Comparison of ENCODE assay signal across 1 cellular context in the genomic region with DNA sequence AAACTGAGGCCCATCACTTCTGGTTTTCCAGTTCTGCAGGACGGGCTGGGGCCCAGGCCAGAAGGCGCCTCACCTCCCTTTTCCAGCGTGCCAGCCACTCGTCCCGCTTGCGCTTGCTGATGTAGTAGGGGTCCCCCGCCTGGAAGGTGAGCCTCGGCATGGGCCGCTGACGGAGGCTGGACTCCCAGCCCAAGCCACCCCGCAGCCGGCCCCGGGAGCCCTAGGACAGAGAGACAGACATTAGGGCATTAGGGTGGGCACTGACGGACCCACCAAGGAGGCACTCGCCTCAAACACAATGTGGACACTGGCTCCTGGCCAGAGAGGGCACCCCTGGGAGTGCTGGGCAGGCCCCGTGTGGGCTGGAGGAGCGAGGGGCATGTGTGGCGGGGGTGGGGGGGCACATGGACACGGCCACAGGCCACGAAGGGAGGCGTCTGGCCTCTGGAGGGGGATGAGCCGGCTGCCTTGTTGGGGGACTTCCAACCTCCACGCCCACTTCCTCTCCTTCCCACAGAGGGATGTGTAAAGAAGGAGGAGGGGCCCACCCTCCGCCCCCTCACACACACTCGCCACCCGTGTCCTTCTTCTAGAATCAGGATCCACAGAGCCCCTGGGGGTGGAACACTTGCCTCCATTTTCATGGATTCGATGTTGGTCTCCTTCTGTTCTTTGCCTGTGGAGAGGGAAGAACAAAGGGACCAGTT.
TF ChIP-seq lines count a peak whose summit lies in the region.

No MANE protein-coding gene starts in this region.

TF ChIP-seq in GM12878, 131 proteins besides CTCF, POLR2A, EP300 and RAD21 (continued from another document and continues in another):
- TF ChIP-seq, protein P1, sequence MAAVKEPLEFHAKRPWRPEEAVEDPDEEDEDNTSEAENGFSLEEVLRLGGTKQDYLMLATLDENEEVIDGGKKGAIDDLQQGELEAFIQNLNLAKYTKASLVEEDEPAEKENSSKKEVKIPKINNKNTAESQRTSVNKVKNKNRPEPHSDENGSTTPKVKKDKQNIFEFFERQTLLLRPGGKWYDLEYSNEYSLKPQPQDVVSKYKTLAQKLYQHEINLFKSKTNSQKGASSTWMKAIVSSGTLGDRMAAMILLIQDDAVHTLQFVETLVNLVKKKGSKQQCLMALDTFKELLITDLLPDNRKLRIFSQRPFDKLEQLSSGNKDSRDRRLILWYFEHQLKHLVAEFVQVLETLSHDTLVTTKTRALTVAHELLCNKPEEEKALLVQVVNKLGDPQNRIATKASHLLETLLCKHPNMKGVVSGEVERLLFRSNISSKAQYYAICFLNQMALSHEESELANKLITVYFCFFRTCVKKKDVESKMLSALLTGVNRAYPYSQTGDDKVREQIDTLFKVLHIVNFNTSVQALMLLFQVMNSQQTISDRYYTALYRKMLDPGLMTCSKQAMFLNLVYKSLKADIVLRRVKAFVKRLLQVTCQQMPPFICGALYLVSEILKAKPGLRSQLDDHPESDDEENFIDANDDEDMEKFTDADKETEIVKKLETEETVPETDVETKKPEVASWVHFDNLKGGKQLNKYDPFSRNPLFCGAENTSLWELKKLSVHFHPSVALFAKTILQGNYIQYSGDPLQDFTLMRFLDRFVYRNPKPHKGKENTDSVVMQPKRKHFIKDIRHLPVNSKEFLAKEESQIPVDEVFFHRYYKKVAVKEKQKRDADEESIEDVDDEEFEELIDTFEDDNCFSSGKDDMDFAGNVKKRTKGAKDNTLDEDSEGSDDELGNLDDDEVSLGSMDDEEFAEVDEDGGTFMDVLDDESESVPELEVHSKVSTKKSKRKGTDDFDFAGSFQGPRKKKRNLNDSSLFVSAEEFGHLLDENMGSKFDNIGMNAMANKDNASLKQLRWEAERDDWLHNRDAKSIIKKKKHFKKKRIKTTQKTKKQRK (IDR thresholded peaks at IDR 0.05; ENCODE audit: low read depth, low read length) = no peak
- TF ChIP-seq ZNF384 (IDR thresholded peaks at IDR 0.05; ENCODE audit: borderline replicate concordance, low read depth, low read length) (no peak), MEF2B (IDR thresholded peaks at IDR 0.05; ENCODE audit: partially characterized antibody, poor library complexity, severe bottlenecking) (no peak), JUNB (IDR thresholded peaks at IDR 0.05) (no peak), RUNX3 (IDR thresholded peaks at IDR 0.05; ENCODE audit: low read length) (peak; percentile 66), POLR2AphosphoS5 (IDR thresholded peaks at IDR 0.05; ENCODE audit: low read length) (no peak), FOXK2 (IDR thresholded peaks at IDR 0.05) (no peak), WRNIP1 (IDR thresholded peaks at IDR 0.05; ENCODE audit: borderline replicate concordance, low read depth, low read length) (no peak), BCL11A (IDR thresholded peaks at IDR 0.05; ENCODE audit: low read depth, low read length) (0 out of 2 replicates have a peak, but pooled peaks have one; percentile 22), ZNF207 (IDR thresholded peaks at IDR 0.05; ENCODE audit: borderline replicate concordance) (no peak), POLR2AphosphoS2 (IDR thresholded peaks at IDR 0.05; ENCODE audit: low read depth, low read length) (no peak), TCF12 (IDR thresholded peaks at IDR 0.05; ENCODE audit: low read depth, low read length) (0 out of 2 replicates have a peak, but pooled peaks have one; percentile 49), CREB1 (IDR thresholded peaks at IDR 0.05; ENCODE audit: low read depth) (0 out of 2 replicates have a peak, but pooled peaks have one; percentile 7), CEBPB (IDR thresholded peaks at IDR 0.05; ENCODE audit: borderline replicate concordance in 1 of 2, low read depth in 2 of 2, low read length in 2 of 2) (no peak), TCF7 (IDR thresholded peaks at IDR 0.05; ENCODE audit: borderline replicate concordance) (no peak), CBX5 (IDR thresholded peaks at IDR 0.05; ENCODE audit: low read depth) (no peak), POU2F2 (IDR thresholded peaks at IDR 0.05; ENCODE audit: borderline replicate concordance, low read depth, low read length) (no peak), SPI1 (IDR thresholded peaks at IDR 0.05; ENCODE audit: borderline replicate concordance, insufficient read depth, low read depth, low read length) (peak; percentile 65; the same call in 1 of the 2 replicates), BACH1 (IDR thresholded peaks at IDR 0.05; ENCODE audit: borderline replicate concordance) (no peak), CREM (IDR thresholded peaks at IDR 0.05; ENCODE audit: low read depth) (no peak)
- TF ChIP-seq, protein P2, sequence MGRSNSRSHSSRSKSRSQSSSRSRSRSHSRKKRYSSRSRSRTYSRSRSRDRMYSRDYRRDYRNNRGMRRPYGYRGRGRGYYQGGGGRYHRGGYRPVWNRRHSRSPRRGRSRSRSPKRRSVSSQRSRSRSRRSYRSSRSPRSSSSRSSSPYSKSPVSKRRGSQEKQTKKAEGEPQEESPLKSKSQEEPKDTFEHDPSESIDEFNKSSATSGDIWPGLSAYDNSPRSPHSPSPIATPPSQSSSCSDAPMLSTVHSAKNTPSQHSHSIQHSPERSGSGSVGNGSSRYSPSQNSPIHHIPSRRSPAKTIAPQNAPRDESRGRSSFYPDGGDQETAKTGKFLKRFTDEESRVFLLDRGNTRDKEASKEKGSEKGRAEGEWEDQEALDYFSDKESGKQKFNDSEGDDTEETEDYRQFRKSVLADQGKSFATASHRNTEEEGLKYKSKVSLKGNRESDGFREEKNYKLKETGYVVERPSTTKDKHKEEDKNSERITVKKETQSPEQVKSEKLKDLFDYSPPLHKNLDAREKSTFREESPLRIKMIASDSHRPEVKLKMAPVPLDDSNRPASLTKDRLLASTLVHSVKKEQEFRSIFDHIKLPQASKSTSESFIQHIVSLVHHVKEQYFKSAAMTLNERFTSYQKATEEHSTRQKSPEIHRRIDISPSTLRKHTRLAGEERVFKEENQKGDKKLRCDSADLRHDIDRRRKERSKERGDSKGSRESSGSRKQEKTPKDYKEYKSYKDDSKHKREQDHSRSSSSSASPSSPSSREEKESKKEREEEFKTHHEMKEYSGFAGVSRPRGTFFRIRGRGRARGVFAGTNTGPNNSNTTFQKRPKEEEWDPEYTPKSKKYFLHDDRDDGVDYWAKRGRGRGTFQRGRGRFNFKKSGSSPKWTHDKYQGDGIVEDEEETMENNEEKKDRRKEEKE (IDR thresholded peaks at IDR 0.05) = no peak
- TF ChIP-seq, protein P3, sequence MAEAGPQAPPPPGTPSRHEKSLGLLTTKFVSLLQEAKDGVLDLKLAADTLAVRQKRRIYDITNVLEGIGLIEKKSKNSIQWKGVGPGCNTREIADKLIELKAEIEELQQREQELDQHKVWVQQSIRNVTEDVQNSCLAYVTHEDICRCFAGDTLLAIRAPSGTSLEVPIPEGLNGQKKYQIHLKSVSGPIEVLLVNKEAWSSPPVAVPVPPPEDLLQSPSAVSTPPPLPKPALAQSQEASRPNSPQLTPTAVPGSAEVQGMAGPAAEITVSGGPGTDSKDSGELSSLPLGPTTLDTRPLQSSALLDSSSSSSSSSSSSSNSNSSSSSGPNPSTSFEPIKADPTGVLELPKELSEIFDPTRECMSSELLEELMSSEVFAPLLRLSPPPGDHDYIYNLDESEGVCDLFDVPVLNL (IDR thresholded peaks at IDR 0.05; ENCODE audit: low read depth, low read length) = no peak
- TF ChIP-seq, protein P4, sequence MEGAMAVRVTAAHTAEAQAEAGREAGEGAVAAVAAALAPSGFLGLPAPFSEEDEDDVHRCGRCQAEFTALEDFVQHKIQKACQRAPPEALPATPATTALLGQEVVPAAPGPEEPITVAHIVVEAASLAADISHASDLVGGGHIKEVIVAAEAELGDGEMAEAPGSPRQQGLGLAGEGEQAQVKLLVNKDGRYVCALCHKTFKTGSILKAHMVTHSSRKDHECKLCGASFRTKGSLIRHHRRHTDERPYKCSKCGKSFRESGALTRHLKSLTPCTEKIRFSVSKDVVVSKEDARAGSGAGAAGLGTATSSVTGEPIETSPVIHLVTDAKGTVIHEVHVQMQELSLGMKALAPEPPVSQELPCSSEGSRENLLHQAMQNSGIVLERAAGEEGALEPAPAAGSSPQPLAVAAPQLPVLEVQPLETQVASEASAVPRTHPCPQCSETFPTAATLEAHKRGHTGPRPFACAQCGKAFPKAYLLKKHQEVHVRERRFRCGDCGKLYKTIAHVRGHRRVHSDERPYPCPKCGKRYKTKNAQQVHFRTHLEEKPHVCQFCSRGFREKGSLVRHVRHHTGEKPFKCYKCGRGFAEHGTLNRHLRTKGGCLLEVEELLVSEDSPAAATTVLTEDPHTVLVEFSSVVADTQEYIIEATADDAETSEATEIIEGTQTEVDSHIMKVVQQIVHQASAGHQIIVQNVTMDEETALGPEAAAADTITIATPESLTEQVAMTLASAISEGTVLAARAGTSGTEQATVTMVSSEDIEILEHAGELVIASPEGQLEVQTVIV (IDR thresholded peaks at IDR 0.05; ENCODE audit: borderline replicate concordance, partially characterized antibody) = no peak
- TF ChIP-seq, protein P5, sequence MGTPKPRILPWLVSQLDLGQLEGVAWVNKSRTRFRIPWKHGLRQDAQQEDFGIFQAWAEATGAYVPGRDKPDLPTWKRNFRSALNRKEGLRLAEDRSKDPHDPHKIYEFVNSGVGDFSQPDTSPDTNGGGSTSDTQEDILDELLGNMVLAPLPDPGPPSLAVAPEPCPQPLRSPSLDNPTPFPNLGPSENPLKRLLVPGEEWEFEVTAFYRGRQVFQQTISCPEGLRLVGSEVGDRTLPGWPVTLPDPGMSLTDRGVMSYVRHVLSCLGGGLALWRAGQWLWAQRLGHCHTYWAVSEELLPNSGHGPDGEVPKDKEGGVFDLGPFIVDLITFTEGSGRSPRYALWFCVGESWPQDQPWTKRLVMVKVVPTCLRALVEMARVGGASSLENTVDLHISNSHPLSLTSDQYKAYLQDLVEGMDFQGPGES (IDR thresholded peaks at IDR 0.05) = no peak
- TF ChIP-seq, protein P6, sequence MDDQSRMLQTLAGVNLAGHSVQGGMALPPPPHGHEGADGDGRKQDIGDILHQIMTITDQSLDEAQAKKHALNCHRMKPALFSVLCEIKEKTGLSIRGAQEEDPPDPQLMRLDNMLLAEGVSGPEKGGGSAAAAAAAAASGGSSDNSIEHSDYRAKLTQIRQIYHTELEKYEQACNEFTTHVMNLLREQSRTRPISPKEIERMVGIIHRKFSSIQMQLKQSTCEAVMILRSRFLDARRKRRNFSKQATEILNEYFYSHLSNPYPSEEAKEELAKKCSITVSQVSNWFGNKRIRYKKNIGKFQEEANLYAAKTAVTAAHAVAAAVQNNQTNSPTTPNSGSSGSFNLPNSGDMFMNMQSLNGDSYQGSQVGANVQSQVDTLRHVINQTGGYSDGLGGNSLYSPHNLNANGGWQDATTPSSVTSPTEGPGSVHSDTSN (IDR thresholded peaks at IDR 0.05; ENCODE audit: insufficient replicate concordance, low read depth, low read length) = no peak
- TF ChIP-seq, protein P7, sequence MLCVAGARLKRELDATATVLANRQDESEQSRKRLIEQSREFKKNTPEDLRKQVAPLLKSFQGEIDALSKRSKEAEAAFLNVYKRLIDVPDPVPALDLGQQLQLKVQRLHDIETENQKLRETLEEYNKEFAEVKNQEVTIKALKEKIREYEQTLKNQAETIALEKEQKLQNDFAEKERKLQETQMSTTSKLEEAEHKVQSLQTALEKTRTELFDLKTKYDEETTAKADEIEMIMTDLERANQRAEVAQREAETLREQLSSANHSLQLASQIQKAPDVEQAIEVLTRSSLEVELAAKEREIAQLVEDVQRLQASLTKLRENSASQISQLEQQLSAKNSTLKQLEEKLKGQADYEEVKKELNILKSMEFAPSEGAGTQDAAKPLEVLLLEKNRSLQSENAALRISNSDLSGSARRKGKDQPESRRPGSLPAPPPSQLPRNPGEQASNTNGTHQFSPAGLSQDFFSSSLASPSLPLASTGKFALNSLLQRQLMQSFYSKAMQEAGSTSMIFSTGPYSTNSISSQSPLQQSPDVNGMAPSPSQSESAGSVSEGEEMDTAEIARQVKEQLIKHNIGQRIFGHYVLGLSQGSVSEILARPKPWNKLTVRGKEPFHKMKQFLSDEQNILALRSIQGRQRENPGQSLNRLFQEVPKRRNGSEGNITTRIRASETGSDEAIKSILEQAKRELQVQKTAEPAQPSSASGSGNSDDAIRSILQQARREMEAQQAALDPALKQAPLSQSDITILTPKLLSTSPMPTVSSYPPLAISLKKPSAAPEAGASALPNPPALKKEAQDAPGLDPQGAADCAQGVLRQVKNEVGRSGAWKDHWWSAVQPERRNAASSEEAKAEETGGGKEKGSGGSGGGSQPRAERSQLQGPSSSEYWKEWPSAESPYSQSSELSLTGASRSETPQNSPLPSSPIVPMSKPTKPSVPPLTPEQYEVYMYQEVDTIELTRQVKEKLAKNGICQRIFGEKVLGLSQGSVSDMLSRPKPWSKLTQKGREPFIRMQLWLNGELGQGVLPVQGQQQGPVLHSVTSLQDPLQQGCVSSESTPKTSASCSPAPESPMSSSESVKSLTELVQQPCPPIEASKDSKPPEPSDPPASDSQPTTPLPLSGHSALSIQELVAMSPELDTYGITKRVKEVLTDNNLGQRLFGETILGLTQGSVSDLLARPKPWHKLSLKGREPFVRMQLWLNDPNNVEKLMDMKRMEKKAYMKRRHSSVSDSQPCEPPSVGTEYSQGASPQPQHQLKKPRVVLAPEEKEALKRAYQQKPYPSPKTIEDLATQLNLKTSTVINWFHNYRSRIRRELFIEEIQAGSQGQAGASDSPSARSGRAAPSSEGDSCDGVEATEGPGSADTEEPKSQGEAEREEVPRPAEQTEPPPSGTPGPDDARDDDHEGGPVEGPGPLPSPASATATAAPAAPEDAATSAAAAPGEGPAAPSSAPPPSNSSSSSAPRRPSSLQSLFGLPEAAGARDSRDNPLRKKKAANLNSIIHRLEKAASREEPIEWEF (IDR thresholded peaks at IDR 0.05; ENCODE audit: insufficient replicate concordance, low read depth, low read length) = no peak
- TF ChIP-seq, protein P8, sequence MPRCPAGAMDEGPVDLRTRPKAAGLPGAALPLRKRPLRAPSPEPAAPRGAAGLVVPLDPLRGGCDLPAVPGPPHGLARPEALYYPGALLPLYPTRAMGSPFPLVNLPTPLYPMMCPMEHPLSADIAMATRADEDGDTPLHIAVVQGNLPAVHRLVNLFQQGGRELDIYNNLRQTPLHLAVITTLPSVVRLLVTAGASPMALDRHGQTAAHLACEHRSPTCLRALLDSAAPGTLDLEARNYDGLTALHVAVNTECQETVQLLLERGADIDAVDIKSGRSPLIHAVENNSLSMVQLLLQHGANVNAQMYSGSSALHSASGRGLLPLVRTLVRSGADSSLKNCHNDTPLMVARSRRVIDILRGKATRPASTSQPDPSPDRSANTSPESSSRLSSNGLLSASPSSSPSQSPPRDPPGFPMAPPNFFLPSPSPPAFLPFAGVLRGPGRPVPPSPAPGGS (IDR thresholded peaks at IDR 0.05; ENCODE audit: borderline replicate concordance, insufficient read depth, low read depth, low read length, poor library complexity, severe bottlenecking) = no peak
- TF ChIP-seq, protein P9, sequence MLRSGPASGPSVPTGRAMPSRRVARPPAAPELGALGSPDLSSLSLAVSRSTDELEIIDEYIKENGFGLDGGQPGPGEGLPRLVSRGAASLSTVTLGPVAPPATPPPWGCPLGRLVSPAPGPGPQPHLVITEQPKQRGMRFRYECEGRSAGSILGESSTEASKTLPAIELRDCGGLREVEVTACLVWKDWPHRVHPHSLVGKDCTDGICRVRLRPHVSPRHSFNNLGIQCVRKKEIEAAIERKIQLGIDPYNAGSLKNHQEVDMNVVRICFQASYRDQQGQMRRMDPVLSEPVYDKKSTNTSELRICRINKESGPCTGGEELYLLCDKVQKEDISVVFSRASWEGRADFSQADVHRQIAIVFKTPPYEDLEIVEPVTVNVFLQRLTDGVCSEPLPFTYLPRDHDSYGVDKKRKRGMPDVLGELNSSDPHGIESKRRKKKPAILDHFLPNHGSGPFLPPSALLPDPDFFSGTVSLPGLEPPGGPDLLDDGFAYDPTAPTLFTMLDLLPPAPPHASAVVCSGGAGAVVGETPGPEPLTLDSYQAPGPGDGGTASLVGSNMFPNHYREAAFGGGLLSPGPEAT (IDR thresholded peaks at IDR 0.05; ENCODE audit: low read depth) = peak; percentile 49; the same call in 1 of the 2 replicates
